Comparison of ENCODE assay signal across 8 cellular contexts in genomic region chr9:95317893-95318211, GRCh38. TPM values are rescaled to one million over a fixed set of nuclear protein-coding genes. Genes with fewer than 3 reads are reported as not detected.
DNase-seq lines count a peak whose midpoint lies in the region; ATAC-seq and TF ChIP-seq lines count a peak whose summit lies in the region.

No MANE protein-coding gene starts in this region.

- H3K9me3 Mint-ChIP-seq in activated naive CD4-positive, alpha-beta T cell treated with anti-CD3 and anti-CD28 coated beads, Interleukin-2, amount 50 U/mL, for 24 hours, result no peaks in the 10 kb centered on the region
- H3K9me3 Mint-ChIP-seq in type B pancreatic cell, result no peaks in the 10 kb centered on the region

- no peaks in the 10 kb centered on the region for H3K36me3 ChIP-seq in body of pancreas (replicated peaks in 1 of 2; ENCODE audit: insufficient read depth in 1 of 2, low read depth in 2 of 2)
- no peaks in the 10 kb centered on the region for H3K36me3 ChIP-seq in lung (ENCODE audit: control insufficient read depth in 2 of 2, insufficient read depth in 2 of 2, low read length in 2 of 2)

- H3K4me1 Mint-ChIP-seq in activated naive CD4-positive, alpha-beta T cell treated with anti-CD3 and anti-CD28 coated beads, Interleukin-2, amount 50 U/mL, for 24 hours, result peaks cover 13% of the 10 kb centered on the region
- peaks cover 16% of the 10 kb centered on the region for H3K4me1 Mint-ChIP-seq in type B pancreatic cell (ENCODE audit: unreplicated experiment)

- H3K27me3 ChIP-seq in body of pancreas (no peaks in the 10 kb centered on the region), lung (ENCODE audit: control insufficient read depth, insufficient read depth) (no peaks in the 10 kb centered on the region)

- intact Hi-C loops in body of pancreas (cut with DNase I), result no loop called here

- peaks cover 5% of the 10 kb centered on the region for H3K27me3 Mint-ChIP-seq in activated naive CD4-positive, alpha-beta T cell treated with anti-CD3 and anti-CD28 coated beads, Interleukin-2, amount 50 U/mL, for 24 hours
- no peaks in the 10 kb centered on the region for H3K27me3 Mint-ChIP-seq in type B pancreatic cell

- H3K27ac Mint-ChIP-seq in activated naive CD4-positive, alpha-beta T cell treated with anti-CD3 and anti-CD28 coated beads, Interleukin-2, amount 50 U/mL, for 24 hours, result peak overlapping the region; percentile 95
- H3K27ac Mint-ChIP-seq in type B pancreatic cell, result peak overlapping the region; percentile 88

- H3K4me3 Mint-ChIP-seq in activated naive CD4-positive, alpha-beta T cell treated with anti-CD3 and anti-CD28 coated beads, Interleukin-2, amount 50 U/mL, for 24 hours, result peak overlapping the region; percentile 93
- H3K4me3 Mint-ChIP-seq in type B pancreatic cell, result peak overlapping the region; percentile 93

- H3K36me3 Mint-ChIP-seq in activated naive CD4-positive, alpha-beta T cell treated with anti-CD3 and anti-CD28 coated beads, Interleukin-2, amount 50 U/mL, for 24 hours, result no peaks in the 10 kb centered on the region
- no peaks in the 10 kb centered on the region for H3K36me3 Mint-ChIP-seq in type B pancreatic cell

- peaks cover 15% of the 10 kb centered on the region for H3K4me1 ChIP-seq in body of pancreas
- H3K4me1 ChIP-seq in lung (ENCODE audit: control insufficient read depth in 2 of 2, insufficient read depth in 2 of 2, low read length in 2 of 2), result no peaks in the 10 kb centered on the region

- H3K27ac ChIP-seq in body of pancreas (peak overlapping the region; percentile 64 to 97 (median 95)), lung (ENCODE audit: low read depth in 1 of 2, low read length in 1 of 2) (peak overlapping the region; percentile 92 to 97)

- ATAC-seq in body of pancreas (no peak), lung (ENCODE audit: insufficient read depth, low FRiP score) (no peak)

- TF ChIP-seq CTCF in body of pancreas (IDR thresholded peaks at IDR 0.05) (no peak), lung (IDR thresholded peaks at IDR 0.05; ENCODE audit: control extremely low read depth, extremely low read depth) (no peak), type B pancreatic cell (conservative IDR thresholded peaks at IDR 0.05) (no peak)

- no peak for DNase-seq in activated naive CD4-positive, alpha-beta T cell treated with anti-CD3 and anti-CD28 coated beads, Interleukin-2, amount 50 U/mL, for 16 hours
- DNase-seq in body of pancreas (no peak), lung (ENCODE audit: low spot score) (no peak), type B pancreatic cell (ENCODE audit: extremely low spot score, unreplicated experiment) (no peak), SW 1271 (lab: John Stamatoyannopoulos, UW) (no peak), OCI-M1 (lab: John Stamatoyannopoulos, UW) (no peak), activated gamma-delta T cell (lab: John Stamatoyannopoulos, UW) (no peak)

- H3K9me3 ChIP-seq in body of pancreas, result no peaks in the 10 kb centered on the region
- peaks cover 0 to 2% of the 10 kb centered on the region in 2 donors for H3K9me3 ChIP-seq in lung (ENCODE audit: control insufficient read depth in 2 of 2, insufficient read depth in 1 of 2, low read length in 1 of 2)

- TF ChIP-seq POLR2A in body of pancreas (IDR thresholded peaks at IDR 0.05), result peak; percentile 1 to 77 (median 72)

- 3 to 5% methylated on average over 10 of the region's 10 CpGs for WGBS in body of pancreas, 2 donors
- WGBS in lung, 2 donors, result 6 to 7% methylated on average over 10 of the region's 10 CpGs

- H3K4me3 ChIP-seq in body of pancreas, result peak overlapping the region; percentile 80 to 91
- peak overlapping the region; percentile 100 for H3K4me3 ChIP-seq in lung

RNA-seq across cellular contexts. Expression of gene FANCC, which starts 0.3 kb away (rescaled TPM):
- total RNA-seq in body of pancreas (10 to 100 TPM in 1 of 2 donors, 1 to 10 TPM in 1; 7.5 to 12.5 TPM), lung (10 to 100 TPM; 12.4 to 20.0 TPM), type B pancreatic cell (ENCODE audit: low replicate concordance) (13.0 and 19.2 TPM in 2 replicates)
- 1 to 10 TPM; 4.4 to 5.1 TPM for polyA plus RNA-seq in lung
